20 cellular contexts compared by ENCODE assay signal in genomic region chr17:12709063-12709462, GRCh38. TPM values are rescaled to one million over a fixed set of nuclear protein-coding genes. Genes with fewer than 3 reads are reported as not detected.
"Had no signal": no experiment of that assay in that cellular context is flagged by ENCODE, and none has a peak within 500 bp of the region (broad histone marks: within the 10 kb centered on the region; RNA-seq: fewer than 3 reads in every experiment).

No MANE protein-coding gene starts in this region.

- H3K4me1 ChIP-seq: adrenal gland, body of pancreas, pancreas, uterus had no signal

- H3K9me3 ChIP-seq: adrenal gland, body of pancreas, esophagus squamous epithelium, mucosa of descending colon, pancreas, tibial artery, uterus had no signal

- H3K4me3 ChIP-seq: adrenal gland, body of pancreas, esophagus squamous epithelium, heart left ventricle, mucosa of descending colon, pancreas, tibial artery, uterus had no signal

- H3K27ac ChIP-seq: adrenal gland, body of pancreas, esophagus squamous epithelium, heart left ventricle, pancreas, tibial artery, uterus, WERI-Rb-1 had no signal

- H3K36me3 ChIP-seq: adrenal gland, esophagus squamous epithelium, pancreas, uterus, WERI-Rb-1 had no signal

- H3K27me3 ChIP-seq: adrenal gland, body of pancreas, esophagus squamous epithelium, heart left ventricle, pancreas, tibial artery, uterus had no signal

- DNase-seq: activated CD4-positive, alpha-beta memory T cell treated with anti-CD3 and anti-CD28 coated beads, Interleukin-2, amount 10 ng/mL, durations not matched to agents 7 days and 5 days; activated effector memory CD4-positive, alpha-beta T cell treated with Interleukin-2 at 50 U/mL for 16 hours; activated naive CD4-positive, alpha-beta T cell treated with anti-CD3 and anti-CD28 coated beads, Interleukin-2, amount 50 U/mL, for 16 hours; activated T-cell treated with anti-CD3 and anti-CD28 coated beads, Interleukin-2, amount 50 U/mL, for 4 hours; adrenal gland; body of pancreas; cerebellar nuclear complex; effector CD8-positive, alpha-beta T cell; esophagus squamous epithelium; heart left ventricle; left cardiac atrium; mucosa of descending colon; naive thymus-derived CD4-positive, alpha-beta T cell; pancreas; stimulated activated CD4-positive, alpha-beta T cell treated with anti-CD3 and anti-CD28 coated beads, Interleukin-2, amount 100 ng/mL, for 48 hours; T-helper 1 cell; tibial artery; uterus; WERI-Rb-1 had no signal

RNA-seq across cellular contexts. Expression of gene MYOCD, which starts 43.4 kb away (rescaled TPM):
- total RNA-seq: activated CD4-positive, alpha-beta memory T cell treated with anti-CD3 and anti-CD28 coated beads, Interleukin-2, amount 10 ng/mL, durations not matched to agents 7 days and 5 days; endothelial cell of umbilical vein; naive thymus-derived CD4-positive, alpha-beta T cell had no signal
- polyA plus RNA-seq: endothelial cell of umbilical vein; naive thymus-derived CD4-positive, alpha-beta T cell had no signal
